In the genomic region with DNA sequence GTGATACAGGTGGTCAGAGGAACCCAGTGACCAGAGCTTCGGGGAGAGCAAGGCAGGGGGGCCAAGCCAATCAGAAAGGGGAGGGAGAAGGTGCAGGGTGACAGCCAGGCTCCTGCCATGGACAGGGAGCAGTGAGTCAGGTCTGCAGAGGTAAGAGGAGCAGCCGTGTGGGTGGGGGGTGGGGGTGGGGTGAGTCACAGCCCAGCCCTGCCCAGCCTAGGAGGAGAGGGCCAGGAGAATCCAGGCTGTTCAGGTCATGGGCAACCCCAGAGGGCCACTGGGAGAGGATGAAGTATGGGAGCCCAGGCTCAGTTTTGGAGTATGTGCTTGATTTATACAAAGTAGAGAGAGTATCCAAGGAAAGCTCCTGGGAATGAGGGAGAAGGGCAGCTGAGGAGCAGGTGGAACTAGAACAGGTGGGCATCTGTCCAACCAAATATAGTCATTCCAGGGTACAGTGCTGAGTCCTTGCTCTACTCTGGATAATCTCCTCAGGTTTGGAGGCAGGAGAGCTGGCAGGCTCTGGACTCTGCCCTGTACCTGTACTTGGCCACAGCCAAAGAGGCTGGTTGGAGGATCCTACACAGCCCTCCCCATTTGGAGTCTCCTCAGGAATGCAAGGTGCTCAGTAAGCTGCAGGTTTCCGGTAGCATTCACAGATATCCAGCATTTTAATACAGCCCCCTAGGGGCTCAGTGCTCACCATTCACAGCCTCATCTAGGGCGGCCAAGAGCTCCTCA, we compare ENCODE assay signal across 8 cellular contexts. TPM values are rescaled to one million over a fixed set of nuclear protein-coding genes. Genes with fewer than 3 reads are reported as not detected.
DNase-seq lines count a peak whose midpoint lies in the region; ATAC-seq, FAIRE-seq and TF ChIP-seq lines count a peak whose summit lies in the region.

No MANE protein-coding gene starts in this region.

- ATAC-seq in mucosa of descending colon (peak; percentile 6), GM18907 (IDR thresholded peaks at IDR 0.05; ENCODE audit: unreplicated experiment) (no peak)

- no peak for FAIRE-seq in D721Med (lab: Jason Lieb, UNC)

- H3K4me1 Mint-ChIP-seq in brain, result peaks cover 40% of the 10 kb centered on the region

- H3K4me3 Mint-ChIP-seq in brain, result peak overlapping the region; percentile 84 to 91 (median 88)

- H3K4me1 ChIP-seq in mucosa of descending colon (ENCODE audit: low read depth), result peaks cover 33% of the 10 kb centered on the region

- peaks cover 17% of the 10 kb centered on the region for H3K27me3 Mint-ChIP-seq in brain

- DNase-seq in AG08396 (ENCODE audit: low spot score) (peak; percentile 49), LoVo (ENCODE audit: low spot score) (peak; percentile 64), mucosa of descending colon (no peak), anterior cingulate cortex (lab: John Stamatoyannopoulos, UW) (no peak), GF-D8 (lab: John Stamatoyannopoulos, UW) (no peak), D721Med (ENCODE audit: insufficient read length, low spot score) (no peak)

- no peaks in the 10 kb centered on the region for H3K36me3 ChIP-seq in mucosa of descending colon (ENCODE audit: low read depth)

- H3K4me3 ChIP-seq in mucosa of descending colon, result no peak overlapping the region

- intact Hi-C loops in mucosa of descending colon (cut with DNase I, micrococcal nuclease), result loop anchor here in 1 of 2 donors (5.0 kb wide), 1 partner anchor 178 kb away; no protein-coding TSS in a partner anchor

- peak overlapping the region in 2 of 5 experiments; percentile 58 to 70 for H3K27ac Mint-ChIP-seq in brain

- H3K36me3 Mint-ChIP-seq in brain, result peaks cover 3% of the 10 kb centered on the region

- H3K9me3 ChIP-seq in mucosa of descending colon, result no peaks in the 10 kb centered on the region

- TF ChIP-seq CTCF in brain (conservative IDR thresholded peaks at IDR 0.05), result peak in 1 of 2 experiments; percentile 5
- TF ChIP-seq CTCF in mucosa of descending colon (IDR thresholded peaks at IDR 0.05), result no peak
- TF ChIP-seq CTCF in D721Med (IDR thresholded peaks at IDR 0.05; ENCODE audit: insufficient read depth, missing control alignments), result no peak

- H3K9me3 Mint-ChIP-seq in brain, result peaks cover 0 to 2% (median 0%) of the 10 kb centered on the region in 5 experiments

RNA-seq across cellular contexts. Expression of a gene that starts 1.6 kb away (rescaled TPM):
- polyA plus RNA-seq in brain (ENCODE audit: insufficient read depth, low read depth, low replicate concordance), result 8.8 TPM
- 10 to 100 TPM in 2 of 3 donors, 1 to 10 TPM in 1; 8.8 to 15.7 (median 13.1) TPM for total RNA-seq in mucosa of descending colon

RNA-seq across cellular contexts. Expression of a gene that starts 15.1 kb away (rescaled TPM):
- polyA plus RNA-seq in brain (ENCODE audit: insufficient read depth, low read depth, low replicate concordance), result not detected
- under 1 TPM in 2 of 3 donors, not detected in 1; 0.23 to 0.46 TPM for total RNA-seq in mucosa of descending colon

RNA-seq across cellular contexts. Expression of a gene that starts 42.0 kb away (rescaled TPM):
- polyA plus RNA-seq in brain (ENCODE audit: insufficient read depth, low read depth, low replicate concordance), result 92.3 TPM
- total RNA-seq in mucosa of descending colon, result 10 to 100 TPM; 33.5 to 48.0 (median 35.9) TPM

RNA-seq across cellular contexts. Expression of a gene that starts 56.8 kb away (rescaled TPM):
- polyA plus RNA-seq in brain (ENCODE audit: insufficient read depth, low read depth, low replicate concordance), result 55.1 TPM
- total RNA-seq in mucosa of descending colon, result 100 to 1,000 TPM; 134 to 135 (median 134) TPM

Comparison
In these comparisons a context has a peak if more than half of its experiments do, and no peak if none do; other contexts are left out.
1. DNase-seq: peak in AG08396 (single experiment) and LoVo (single experiment); none in mucosa of descending colon (0 of 3), anterior cingulate cortex (0 of 58), GF-D8 (single experiment) and D721Med (single experiment).